Comparison of ENCODE assay signal across 1 cellular context in the genomic region with DNA sequence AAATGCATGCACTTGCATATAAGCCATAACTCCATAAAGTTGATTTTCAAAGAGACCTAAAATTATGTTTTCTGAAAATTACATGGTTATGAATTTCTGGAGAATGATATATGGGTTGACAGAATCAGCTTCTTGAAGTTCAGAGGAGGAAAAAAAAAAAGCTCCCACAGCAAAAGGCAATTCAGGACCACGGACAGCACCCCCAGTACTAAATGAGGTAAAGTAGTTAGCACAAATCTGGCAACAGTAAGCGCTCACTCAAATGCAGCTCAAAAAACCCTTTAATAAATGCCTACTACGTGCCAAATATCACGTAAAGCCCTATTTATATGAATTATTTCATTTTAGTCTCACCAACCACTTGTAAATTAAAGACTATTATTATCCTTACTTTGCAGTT.
TF ChIP-seq lines count a peak whose summit lies in the region.

No MANE protein-coding gene starts in this region.

TF ChIP-seq in HepG2, 621 proteins besides CTCF, POLR2A, EP300 and RAD21 (continued from another document and continues in another):
- TF ChIP-seq ZNF326 (CRISPR knock-in tag; IDR thresholded peaks at IDR 0.05; ENCODE audit: borderline replicate concordance): no peak
- no peak for TF ChIP-seq ZNF687 (CRISPR knock-in tag; IDR thresholded peaks at IDR 0.05)
- no peak for TF ChIP-seq ZNF674 (CRISPR knock-in tag; IDR thresholded peaks at IDR 0.05; ENCODE audit: low read depth)
- no peak for TF ChIP-seq ZNF710 (CRISPR knock-in tag; IDR thresholded peaks at IDR 0.05; ENCODE audit: borderline replicate concordance)
- TF ChIP-seq TFE3 (CRISPR knock-in tag; IDR thresholded peaks at IDR 0.05): peak; percentile 79
- TF ChIP-seq ZFP41 (CRISPR knock-in tag; IDR thresholded peaks at IDR 0.05; ENCODE audit: borderline replicate concordance): no peak
- TF ChIP-seq ZNF768 (CRISPR knock-in tag; IDR thresholded peaks at IDR 0.05): no peak
- peak; percentile 51 for TF ChIP-seq ZNF18 (CRISPR knock-in tag; IDR thresholded peaks at IDR 0.05; ENCODE audit: insufficient replicate concordance)
- TF ChIP-seq NR2F2 (IDR thresholded peaks at IDR 0.05; ENCODE audit: borderline replicate concordance, low read depth): no peak
- no peak for TF ChIP-seq ZNF350 (CRISPR knock-in tag; IDR thresholded peaks at IDR 0.05; ENCODE audit: borderline replicate concordance, low read depth)
- TF ChIP-seq, protein P1, sequence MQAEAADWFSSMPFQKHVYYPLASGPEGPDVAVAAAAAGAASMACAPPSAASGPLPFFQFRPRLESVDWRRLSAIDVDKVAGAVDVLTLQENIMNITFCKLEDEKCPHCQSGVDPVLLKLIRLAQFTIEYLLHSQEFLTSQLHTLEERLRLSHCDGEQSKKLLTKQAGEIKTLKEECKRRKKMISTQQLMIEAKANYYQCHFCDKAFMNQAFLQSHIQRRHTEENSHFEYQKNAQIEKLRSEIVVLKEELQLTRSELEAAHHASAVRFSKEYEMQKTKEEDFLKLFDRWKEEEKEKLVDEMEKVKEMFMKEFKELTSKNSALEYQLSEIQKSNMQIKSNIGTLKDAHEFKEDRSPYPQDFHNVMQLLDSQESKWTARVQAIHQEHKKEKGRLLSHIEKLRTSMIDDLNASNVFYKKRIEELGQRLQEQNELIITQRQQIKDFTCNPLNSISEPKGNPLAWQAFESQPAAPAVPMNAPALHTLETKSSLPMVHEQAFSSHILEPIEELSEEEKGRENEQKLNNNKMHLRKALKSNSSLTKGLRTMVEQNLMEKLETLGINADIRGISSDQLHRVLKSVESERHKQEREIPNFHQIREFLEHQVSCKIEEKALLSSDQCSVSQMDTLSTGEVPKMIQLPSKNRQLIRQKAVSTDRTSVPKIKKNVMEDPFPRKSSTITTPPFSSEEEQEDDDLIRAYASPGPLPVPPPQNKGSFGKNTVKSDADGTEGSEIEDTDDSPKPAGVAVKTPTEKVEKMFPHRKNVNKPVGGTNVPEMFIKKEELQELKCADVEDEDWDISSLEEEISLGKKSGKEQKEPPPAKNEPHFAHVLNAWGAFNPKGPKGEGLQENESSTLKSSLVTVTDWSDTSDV (CRISPR knock-in tag; IDR thresholded peaks at IDR 0.05): no peak
- TF ChIP-seq ATF7-NPFF (CRISPR knock-in tag; IDR thresholded peaks at IDR 0.05; ENCODE audit: low read depth): no peak
- TF ChIP-seq DR1 (CRISPR knock-in tag; IDR thresholded peaks at IDR 0.05): no peak
- no peak; the same call in 1 of the 2 replicates for TF ChIP-seq GABPB1 (CRISPR knock-in tag; IDR thresholded peaks at IDR 0.05)
- TF ChIP-seq RERE (CRISPR knock-in tag; IDR thresholded peaks at IDR 0.05; ENCODE audit: low read depth): no peak
- no peak for TF ChIP-seq TRIM22 (IDR thresholded peaks at IDR 0.05)
- no peak for TF ChIP-seq ARNT2 (CRISPR knock-in tag; IDR thresholded peaks at IDR 0.05; ENCODE audit: low read depth)
- TF ChIP-seq ZFP62 (CRISPR knock-in tag; IDR thresholded peaks at IDR 0.05): no peak
- no peak for TF ChIP-seq MEF2D (CRISPR knock-in tag; IDR thresholded peaks at IDR 0.05)
- TF ChIP-seq, protein P2, sequence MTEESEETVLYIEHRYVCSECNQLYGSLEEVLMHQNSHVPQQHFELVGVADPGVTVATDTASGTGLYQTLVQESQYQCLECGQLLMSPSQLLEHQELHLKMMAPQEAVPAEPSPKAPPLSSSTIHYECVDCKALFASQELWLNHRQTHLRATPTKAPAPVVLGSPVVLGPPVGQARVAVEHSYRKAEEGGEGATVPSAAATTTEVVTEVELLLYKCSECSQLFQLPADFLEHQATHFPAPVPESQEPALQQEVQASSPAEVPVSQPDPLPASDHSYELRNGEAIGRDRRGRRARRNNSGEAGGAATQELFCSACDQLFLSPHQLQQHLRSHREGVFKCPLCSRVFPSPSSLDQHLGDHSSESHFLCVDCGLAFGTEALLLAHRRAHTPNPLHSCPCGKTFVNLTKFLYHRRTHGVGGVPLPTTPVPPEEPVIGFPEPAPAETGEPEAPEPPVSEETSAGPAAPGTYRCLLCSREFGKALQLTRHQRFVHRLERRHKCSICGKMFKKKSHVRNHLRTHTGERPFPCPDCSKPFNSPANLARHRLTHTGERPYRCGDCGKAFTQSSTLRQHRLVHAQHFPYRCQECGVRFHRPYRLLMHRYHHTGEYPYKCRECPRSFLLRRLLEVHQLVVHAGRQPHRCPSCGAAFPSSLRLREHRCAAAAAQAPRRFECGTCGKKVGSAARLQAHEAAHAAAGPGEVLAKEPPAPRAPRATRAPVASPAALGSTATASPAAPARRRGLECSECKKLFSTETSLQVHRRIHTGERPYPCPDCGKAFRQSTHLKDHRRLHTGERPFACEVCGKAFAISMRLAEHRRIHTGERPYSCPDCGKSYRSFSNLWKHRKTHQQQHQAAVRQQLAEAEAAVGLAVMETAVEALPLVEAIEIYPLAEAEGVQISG (CRISPR knock-in tag; IDR thresholded peaks at IDR 0.05): no peak
- no peak for TF ChIP-seq ZNF296 (CRISPR knock-in tag; conservative IDR thresholded peaks at IDR 0.05)
- TF ChIP-seq EEA1 (CRISPR knock-in tag; IDR thresholded peaks at IDR 0.05; ENCODE audit: borderline replicate concordance): no peak
- no peak for TF ChIP-seq ZNF34 (CRISPR knock-in tag; IDR thresholded peaks at IDR 0.05; ENCODE audit: borderline replicate concordance)
- TF ChIP-seq ZFYVE20 (CRISPR knock-in tag; IDR thresholded peaks at IDR 0.05; ENCODE audit: borderline replicate concordance, low read depth): no peak
- TF ChIP-seq, protein P3, sequence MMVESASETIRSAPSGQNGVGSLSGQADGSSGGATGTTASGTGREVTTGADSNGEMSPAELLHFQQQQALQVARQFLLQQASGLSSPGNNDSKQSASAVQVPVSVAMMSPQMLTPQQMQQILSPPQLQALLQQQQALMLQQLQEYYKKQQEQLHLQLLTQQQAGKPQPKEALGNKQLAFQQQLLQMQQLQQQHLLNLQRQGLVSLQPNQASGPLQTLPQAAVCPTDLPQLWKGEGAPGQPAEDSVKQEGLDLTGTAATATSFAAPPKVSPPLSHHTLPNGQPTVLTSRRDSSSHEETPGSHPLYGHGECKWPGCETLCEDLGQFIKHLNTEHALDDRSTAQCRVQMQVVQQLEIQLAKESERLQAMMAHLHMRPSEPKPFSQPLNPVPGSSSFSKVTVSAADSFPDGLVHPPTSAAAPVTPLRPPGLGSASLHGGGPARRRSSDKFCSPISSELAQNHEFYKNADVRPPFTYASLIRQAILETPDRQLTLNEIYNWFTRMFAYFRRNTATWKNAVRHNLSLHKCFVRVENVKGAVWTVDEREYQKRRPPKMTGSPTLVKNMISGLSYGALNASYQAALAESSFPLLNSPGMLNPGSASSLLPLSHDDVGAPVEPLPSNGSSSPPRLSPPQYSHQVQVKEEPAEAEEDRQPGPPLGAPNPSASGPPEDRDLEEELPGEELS (CRISPR knock-in tag; IDR thresholded peaks at IDR 0.05): no peak
- TF ChIP-seq BRCA1 (CRISPR knock-in tag; IDR thresholded peaks at IDR 0.05): 0 out of 2 replicates have a peak, but pooled peaks have one; percentile 84
- no peak for TF ChIP-seq TOE1 (CRISPR knock-in tag; IDR thresholded peaks at IDR 0.05)
